ENCODE assay signal across 8 cellular contexts in genomic region chr10:110049875-110050591, GRCh38. TPM values are rescaled to one million over a fixed set of nuclear protein-coding genes. Genes with fewer than 3 reads are reported as not detected.
DNase-seq lines count a peak whose midpoint lies in the region; ATAC-seq and TF ChIP-seq lines count a peak whose summit lies in the region.
"Not testable (repeated sequence)": the region's sequence is repeated elsewhere in the genome, so short reads cannot be mapped to it uniquely, and the experiment has no call there.

No MANE protein-coding gene starts in this region.

- DNase-seq in CD4-positive, CD25-positive, alpha-beta regulatory T cell; T-helper 17 cell; activated CD8-positive, alpha-beta T cell treated with anti-CD3 and anti-CD28 coated beads for 36 hours; left colon; naive thymus-derived CD8-positive, alpha-beta T cell: not testable (repeated sequence)
- DNase-seq in stimulated activated CD4-positive, alpha-beta T cell treated with anti-CD3 and anti-CD28 coated beads, Interleukin-4, amount 100 ng/mL, for 24 hours = peak; percentile 10

- peak overlapping the region; percentile 40 to 80 (median 65) for H3K27ac Mint-ChIP-seq in CD4-positive, CD25-positive, alpha-beta regulatory T cell
- H3K27ac Mint-ChIP-seq in T-helper 17 cell = peak overlapping the region; percentile 27
- peak overlapping the region; percentile 36 for H3K27ac Mint-ChIP-seq in activated CD8-positive, alpha-beta T cell treated with anti-CD3 and anti-CD28 coated beads for 36 hours
- peak overlapping the region; percentile 77 for H3K27ac Mint-ChIP-seq in activated T-helper 17 cell treated with anti-CD3 and anti-CD28 coated beads, Interleukin-2, amount 50 U/mL, for 72 hours
- peak overlapping the region; percentile 61 for H3K27ac Mint-ChIP-seq in activated naive CD8-positive, alpha-beta T cell
- H3K27ac Mint-ChIP-seq in naive thymus-derived CD8-positive, alpha-beta T cell = peak overlapping the region in 8 of 10 donors; percentile 8 to 79 (median 48)

- TF ChIP-seq CTCF in activated CD8-positive, alpha-beta T cell treated with anti-CD3 and anti-CD28 coated beads for 36 hours (IDR thresholded peaks at IDR 0.05) = not testable (repeated sequence)

- H3K27me3 ChIP-seq in CD4-positive, CD25-positive, alpha-beta regulatory T cell (ENCODE audit: control insufficient read depth, insufficient read depth, low read length) = not testable (repeated sequence)

- peaks cover 12% of the 10 kb centered on the region for H3K36me3 ChIP-seq in CD4-positive, CD25-positive, alpha-beta regulatory T cell (ENCODE audit: control insufficient read depth, insufficient read depth, low read length)

- POLR2A ChIA-PET in activated CD8-positive, alpha-beta T cell treated with anti-CD3 and anti-CD28 coated beads for 36 hours (lab: Charles Lee) = interaction anchor here (1.1 kb wide), 1 partner anchor 11 kb away, joined by 3 read pairs; no protein-coding TSS in a partner anchor
- POLR2A ChIA-PET in naive thymus-derived CD8-positive, alpha-beta T cell (lab: Charles Lee) = interaction anchor here (0.7 kb wide), 3 partner anchors 40 to 154 kb away, joined by 3 to 6 read pairs (median 4); partner anchors contain the start of gene ADD3

- CTCF ChIA-PET in activated CD8-positive, alpha-beta T cell treated with anti-CD3 and anti-CD28 coated beads for 36 hours (lab: Charles Lee) = interaction anchor here (1.9 kb wide), 1 partner anchor 8 kb away, joined by 4 read pairs; no protein-coding TSS in a partner anchor

- H3K4me3 Mint-ChIP-seq in CD4-positive, CD25-positive, alpha-beta regulatory T cell; T-helper 17 cell; activated CD8-positive, alpha-beta T cell treated with anti-CD3 and anti-CD28 coated beads for 36 hours; activated naive CD8-positive, alpha-beta T cell: not testable (repeated sequence)
- peak overlapping the region; percentile 59 for H3K4me3 Mint-ChIP-seq in activated T-helper 17 cell treated with anti-CD3 and anti-CD28 coated beads, Interleukin-2, amount 50 U/mL, for 72 hours
- H3K4me3 Mint-ChIP-seq in naive thymus-derived CD8-positive, alpha-beta T cell = peak overlapping the region in 1 of 10 donors; percentile 29

- H3K4me3 ChIP-seq in CD4-positive, CD25-positive, alpha-beta regulatory T cell (ENCODE audit: low read depth, low read length) = not testable (repeated sequence)

- peaks cover 41 to 66% (median 57%) of the 10 kb centered on the region in 4 donors for H3K4me1 Mint-ChIP-seq in CD4-positive, CD25-positive, alpha-beta regulatory T cell
- peaks cover 30% of the 10 kb centered on the region for H3K4me1 Mint-ChIP-seq in T-helper 17 cell
- peaks cover 47% of the 10 kb centered on the region for H3K4me1 Mint-ChIP-seq in activated CD8-positive, alpha-beta T cell treated with anti-CD3 and anti-CD28 coated beads for 36 hours (ENCODE audit: low read depth)
- H3K4me1 Mint-ChIP-seq in activated T-helper 17 cell treated with anti-CD3 and anti-CD28 coated beads, Interleukin-2, amount 50 U/mL, for 72 hours = peaks cover 47% of the 10 kb centered on the region
- H3K4me1 Mint-ChIP-seq in activated naive CD8-positive, alpha-beta T cell (ENCODE audit: low read depth) = peaks cover 51% of the 10 kb centered on the region
- H3K4me1 Mint-ChIP-seq in naive thymus-derived CD8-positive, alpha-beta T cell = peaks cover 17 to 64% (median 51%) of the 10 kb centered on the region in 4 donors

- H3K36me3 Mint-ChIP-seq in CD4-positive, CD25-positive, alpha-beta regulatory T cell = peaks cover 17% of the 10 kb centered on the region
- not testable (repeated sequence) for H3K36me3 Mint-ChIP-seq in T-helper 17 cell (ENCODE audit: low read depth)
- H3K36me3 Mint-ChIP-seq in activated CD8-positive, alpha-beta T cell treated with anti-CD3 and anti-CD28 coated beads for 36 hours (ENCODE audit: low read depth) = peaks cover 42% of the 10 kb centered on the region
- peaks cover 25% of the 10 kb centered on the region for H3K36me3 Mint-ChIP-seq in activated T-helper 17 cell treated with anti-CD3 and anti-CD28 coated beads, Interleukin-2, amount 50 U/mL, for 72 hours (ENCODE audit: low read depth)
- H3K36me3 Mint-ChIP-seq in activated naive CD8-positive, alpha-beta T cell = peaks cover 28% of the 10 kb centered on the region
- H3K36me3 Mint-ChIP-seq in naive thymus-derived CD8-positive, alpha-beta T cell = peaks cover 8 to 40% (median 30%) of the 10 kb centered on the region in 3 donors

- intact Hi-C loops in activated CD8-positive, alpha-beta T cell treated with anti-CD3 and anti-CD28 coated beads for 36 hours (cut with micrococcal nuclease); left colon (cut with DNase I, micrococcal nuclease): not testable (repeated sequence)

- H3K9me3 ChIP-seq in CD4-positive, CD25-positive, alpha-beta regulatory T cell (ENCODE audit: control insufficient read depth in 2 of 2, low read length in 2 of 2) = peaks cover 0 to 12% of the 10 kb centered on the region in 2 experiments
- not testable (repeated sequence) for H3K9me3 ChIP-seq in T-helper 17 cell (ENCODE audit: control insufficient read depth, low read length, poor library complexity, severe bottlenecking)

- not testable (repeated sequence) for H3K27me3 Mint-ChIP-seq in CD4-positive, CD25-positive, alpha-beta regulatory T cell; T-helper 17 cell; activated CD8-positive, alpha-beta T cell treated with anti-CD3 and anti-CD28 coated beads for 36 hours; activated T-helper 17 cell treated with anti-CD3 and anti-CD28 coated beads, Interleukin-2, amount 50 U/mL, for 72 hours; activated naive CD8-positive, alpha-beta T cell; naive thymus-derived CD8-positive, alpha-beta T cell

- ATAC-seq in CD4-positive, CD25-positive, alpha-beta regulatory T cell (ENCODE audit: low read depth in 2 of 2); T-helper 17 cell; naive thymus-derived CD8-positive, alpha-beta T cell: not testable (repeated sequence)
- peak; percentile 55 for ATAC-seq in activated CD8-positive, alpha-beta T cell treated with anti-CD3 and anti-CD28 coated beads for 36 hours
- ATAC-seq in activated T-helper 17 cell treated with anti-CD3 and anti-CD28 coated beads, Interleukin-2, amount 50 U/mL, for 72 hours (replicated peaks) = peak; percentile 68
- ATAC-seq in left colon = peak; percentile 85

- peaks cover 20% of the 10 kb centered on the region for H3K4me1 ChIP-seq in CD4-positive, CD25-positive, alpha-beta regulatory T cell (ENCODE audit: control insufficient read depth, insufficient read depth, low read length, poor library complexity, severe bottlenecking)

- peaks cover 0 to 11% (median 3%) of the 10 kb centered on the region in 7 donors for H3K9me3 Mint-ChIP-seq in CD4-positive, CD25-positive, alpha-beta regulatory T cell
- H3K9me3 Mint-ChIP-seq in activated CD8-positive, alpha-beta T cell treated with anti-CD3 and anti-CD28 coated beads for 36 hours = peaks cover 26% of the 10 kb centered on the region
- H3K9me3 Mint-ChIP-seq in activated T-helper 17 cell treated with anti-CD3 and anti-CD28 coated beads, Interleukin-2, amount 50 U/mL, for 72 hours; activated naive CD8-positive, alpha-beta T cell (ENCODE audit: low read depth): not testable (repeated sequence)
- peaks cover 0 to 20% (median 9%) of the 10 kb centered on the region in 9 donors for H3K9me3 Mint-ChIP-seq in naive thymus-derived CD8-positive, alpha-beta T cell

- H3K27ac ChIP-seq in CD4-positive, CD25-positive, alpha-beta regulatory T cell (ENCODE audit: insufficient read depth, low read length, poor library complexity, severe bottlenecking) = not testable (repeated sequence)

RNA-seq across cellular contexts. Expression of gene ADD3, which starts 42.2 kb away (rescaled TPM):
- 341 TPM for total RNA-seq in CD4-positive, CD25-positive, alpha-beta regulatory T cell
- 100 to 1,000 TPM; 368 to 405 (median 380) TPM for polyA plus RNA-seq in CD4-positive, CD25-positive, alpha-beta regulatory T cell
- total RNA-seq in T-helper 17 cell (100 to 1,000 TPM; 343 to 351 TPM), left colon (100 to 1,000 TPM; 139 to 143 TPM)
- total RNA-seq in activated CD8-positive, alpha-beta T cell treated with anti-CD3 and anti-CD28 coated beads for 36 hours = 10 to 100 TPM; 66.8 to 77.0 TPM
- 100 to 1,000 TPM; 115 to 119 TPM for total RNA-seq in activated T-helper 17 cell treated with anti-CD3 and anti-CD28 coated beads, Interleukin-2, amount 50 U/mL, for 72 hours
- total RNA-seq in naive thymus-derived CD8-positive, alpha-beta T cell = 100 to 1,000 TPM; 332 to 358 TPM
- 100 to 1,000 TPM; 356 to 405 (median 359) TPM for polyA plus RNA-seq in naive thymus-derived CD8-positive, alpha-beta T cell

Comparison
In these comparisons a context has a peak if more than half of its experiments do, and no peak if none do; other contexts are left out.
1. H3K27ac Mint-ChIP-seq: peak in every context shown above with its lines; median percentile 77 in activated T-helper 17 cell treated with anti-CD3 and anti-CD28 coated beads, Interleukin-2, amount 50 U/mL, for 72 hours; 65 in CD4-positive, CD25-positive, alpha-beta regulatory T cell; 61 in activated naive CD8-positive, alpha-beta T cell; 48 in naive thymus-derived CD8-positive, alpha-beta T cell; 36 in activated CD8-positive, alpha-beta T cell treated with anti-CD3 and anti-CD28 coated beads for 36 hours; 27 in T-helper 17 cell.